ENCODE assay signal across 19 cellular contexts in genomic region chr10:12513003-12513365, GRCh38.
DNase-seq lines count a peak whose midpoint lies in the region; ATAC-seq and TF ChIP-seq lines count a peak whose summit lies in the region.
"Had no signal": no experiment of that assay in that cellular context is flagged by ENCODE, and none has a peak within 500 bp of the region (broad histone marks: within the 10 kb centered on the region; RNA-seq: fewer than 3 reads in every experiment).

No MANE protein-coding gene starts in this region.

- H2BK120ac ChIP-seq in H9 (ENCODE audit: low read depth, low read length, poor library complexity, severe bottlenecking), result no peak overlapping the region

- no peak overlapping the region for H4K91ac ChIP-seq in H9 (ENCODE audit: insufficient read length, low read depth, low read length)

- no peaks in the 10 kb centered on the region for H3K23me2 ChIP-seq in H9 (ENCODE audit: insufficient read length, low read depth, low read length, poor library complexity, severe bottlenecking)

- no peaks in the 10 kb centered on the region for H3K9me3 Mint-ChIP-seq in CD4-positive, CD25-positive, alpha-beta regulatory T cell
- peaks cover 0 to 7% of the 10 kb centered on the region in 2 experiments; a peak in 1 of 5 replicates for H3K9me3 Mint-ChIP-seq in H9
- no peaks in the 10 kb centered on the region for H3K9me3 Mint-ChIP-seq in central memory CD8-positive, alpha-beta T cell
- H3K9me3 Mint-ChIP-seq: activated CD8-positive, alpha-beta T cell treated with anti-CD3 and anti-CD28 coated beads for 36 hours; activated naive CD8-positive, alpha-beta T cell treated with anti-CD3 and anti-CD28 coated beads, Interleukin-2, amount 10 ng/mL, durations not matched to agents 7 days and 5 days; activated T-helper 17 cell treated with anti-CD3 and anti-CD28 coated beads, Interleukin-2, amount 50 U/mL, for 72 hours; T-helper 2 cell treated with Interferon-gamma antibody and Interleukin-4, amounts not matched to agents 5 μg/mL and 100 μg/mL, for 36 hours had no signal

- no peak overlapping the region for H2BK20ac ChIP-seq in H9 (ENCODE audit: low read depth, low read length, poor library complexity, severe bottlenecking)

- no peaks in the 10 kb centered on the region for H3K9me2 ChIP-seq in neural cell (ENCODE audit: insufficient read depth, low read length)

- TF ChIP-seq CTCF in H9 (conservative IDR thresholded peaks at IDR 0.05) (no peak), neural cell (IDR thresholded peaks at IDR 0.05; ENCODE audit: poor library complexity, severe bottlenecking) (no peak)

- H2AFZ ChIP-seq in H9 (ENCODE audit: low read length) (no peak overlapping the region), neural cell (ENCODE audit: low read depth, low read length) (no peak overlapping the region)

- no peak for TF ChIP-seq RAD21 in neural cell (conservative IDR thresholded peaks at IDR 0.05)

- H4K20me1 ChIP-seq in H9 (ENCODE audit: control insufficient read depth, insufficient read depth, insufficient read length), result no peaks in the 10 kb centered on the region
- H4K20me1 ChIP-seq in neural cell (ENCODE audit: insufficient read depth), result no peaks in the 10 kb centered on the region

- no peak overlapping the region for H3K4ac ChIP-seq in H9 (ENCODE audit: low read depth, low read length)

- H3K14ac ChIP-seq in H9 (ENCODE audit: insufficient read depth, low read length), result no peak overlapping the region

- no peak overlapping the region for H3K9ac ChIP-seq in H9 (ENCODE audit: extremely low read depth, insufficient read length, low read length)
- H3K9ac ChIP-seq in neural cell (ENCODE audit: low read length), result peak overlapping the region; percentile 48

- H3K56ac ChIP-seq in H9 (ENCODE audit: insufficient read length, low read depth, low read length), result no peak overlapping the region

- peaks cover 3% of the 10 kb centered on the region for H3K36me3 Mint-ChIP-seq in CD4-positive, CD25-positive, alpha-beta regulatory T cell
- peaks cover 0 to 8% (median 4%) of the 10 kb centered on the region in 3 experiments; a peak in 2 of 7 replicates for H3K36me3 Mint-ChIP-seq in H9 (ENCODE audit: insufficient read depth in 1 of 3, low read depth in 3 of 3)
- H3K36me3 Mint-ChIP-seq in central memory CD8-positive, alpha-beta T cell (ENCODE audit: insufficient read depth), result peaks cover 3% of the 10 kb centered on the region
- H3K36me3 Mint-ChIP-seq: activated naive CD8-positive, alpha-beta T cell treated with anti-CD3 and anti-CD28 coated beads, Interleukin-2, amount 10 ng/mL, durations not matched to agents 7 days and 5 days; WTC11 had no signal

- H3T11ph ChIP-seq in H9 (ENCODE audit: low read length), result no peak overlapping the region

- no peaks in the 10 kb centered on the region for H3K27me3 Mint-ChIP-seq in CD4-positive, CD25-positive, alpha-beta regulatory T cell
- H3K27me3 Mint-ChIP-seq in H9 (ENCODE audit: low read depth), result no peaks in the 10 kb centered on the region
- no peaks in the 10 kb centered on the region for H3K27me3 Mint-ChIP-seq in central memory CD8-positive, alpha-beta T cell
- H3K27me3 Mint-ChIP-seq: activated CD8-positive, alpha-beta T cell treated with anti-CD3 and anti-CD28 coated beads for 36 hours; activated naive CD8-positive, alpha-beta T cell treated with anti-CD3 and anti-CD28 coated beads, Interleukin-2, amount 10 ng/mL, durations not matched to agents 7 days and 5 days; activated T-helper 17 cell treated with anti-CD3 and anti-CD28 coated beads, Interleukin-2, amount 50 U/mL, for 72 hours; CD8-positive, alpha-beta memory T cell had no signal

- H3K23ac ChIP-seq in H9 (ENCODE audit: insufficient read length, low read depth, low read length), result no peak overlapping the region

- H2AK5ac ChIP-seq in H9 (ENCODE audit: insufficient read length, low read length), result no peak overlapping the region

- no peak overlapping the region for H3K18ac ChIP-seq in H9 (ENCODE audit: insufficient read length, low read depth, low read length)

- peaks cover 5 to 25% (median 13%) of the 10 kb centered on the region in 4 donors for H3K4me1 Mint-ChIP-seq in CD4-positive, CD25-positive, alpha-beta regulatory T cell
- H3K4me1 Mint-ChIP-seq in H9, result peaks cover 3 to 7% of the 10 kb centered on the region in 2 experiments; a peak in 3 of 4 replicates
- H3K4me1 Mint-ChIP-seq in central memory CD8-positive, alpha-beta T cell, result peaks cover 35% of the 10 kb centered on the region

- no peak overlapping the region for H3K27ac ChIP-seq in CD4-positive, CD25-positive, alpha-beta regulatory T cell (ENCODE audit: insufficient read depth, low read length, poor library complexity, severe bottlenecking)
- H3K27ac ChIP-seq in H9 (ENCODE audit: insufficient read length, low read depth, low read length), result no peak overlapping the region
- peak overlapping the region; percentile 94 for H3K27ac ChIP-seq in neural cell (ENCODE audit: low read length)
- H3K27ac ChIP-seq: lower lobe of right lung, psoas muscle, SJSA1 had no signal

- H3K4me1 ChIP-seq in CD4-positive, CD25-positive, alpha-beta regulatory T cell (ENCODE audit: control insufficient read depth, insufficient read depth, low read length, poor library complexity, severe bottlenecking), result no peaks in the 10 kb centered on the region
- H3K4me1 ChIP-seq in H9 (ENCODE audit: insufficient read depth, low read length), result no peaks in the 10 kb centered on the region; the same call in 1 of the 2 replicates
- H3K4me1 ChIP-seq: lower lobe of right lung, psoas muscle had no signal

- H3K27me3 ChIP-seq in CD4-positive, CD25-positive, alpha-beta regulatory T cell (ENCODE audit: control insufficient read depth, insufficient read depth, low read length), result no peaks in the 10 kb centered on the region
- H3K27me3 ChIP-seq in H9 (ENCODE audit: insufficient read depth, low read length), result no peaks in the 10 kb centered on the region
- no peaks in the 10 kb centered on the region for H3K27me3 ChIP-seq in neural cell (ENCODE audit: insufficient read depth, low read depth, low read length)
- H3K27me3 ChIP-seq: body of pancreas, SJSA1 had no signal

- H2BK15ac ChIP-seq in H9 (ENCODE audit: low read depth, low read length), result no peak overlapping the region

- TF ChIP-seq EP300 in neural cell (conservative IDR thresholded peaks at IDR 0.05; ENCODE audit: poor library complexity, severe bottlenecking), result no peak

- H3K79me1 ChIP-seq in H9 (ENCODE audit: insufficient read depth, low read depth, low read length, poor library complexity, severe bottlenecking), result no peaks in the 10 kb centered on the region

- no peak overlapping the region for H3K4me2 ChIP-seq in H9 (ENCODE audit: insufficient read depth, insufficient read length, low read length)
- no peak overlapping the region for H3K4me2 ChIP-seq in neural cell (ENCODE audit: low read length)

- no peak overlapping the region for H2BK5ac ChIP-seq in H9 (ENCODE audit: insufficient read length, low read length)

- no peak overlapping the region for H3K4me3 ChIP-seq in CD4-positive, CD25-positive, alpha-beta regulatory T cell (ENCODE audit: low read depth, low read length)
- no peak overlapping the region for H3K4me3 ChIP-seq in neural cell (ENCODE audit: low read length)
- H3K4me3 ChIP-seq: body of pancreas, lower lobe of right lung, psoas muscle, SJSA1 had no signal

- DNase-seq in CD4-positive, CD25-positive, alpha-beta regulatory T cell, result no peak
- DNase-seq in H9 (no peak), NOMO-1 (lab: John Stamatoyannopoulos, UW; ENCODE audit: unreplicated experiment in 2 of 2) (no peak), occipital lobe (lab: John Stamatoyannopoulos, UW) (no peak), NCI-H2081 treated with DMSO at 0.1 percent for 48 hours (lab: John Stamatoyannopoulos, UW) (no peak)
- DNase-seq in central memory CD8-positive, alpha-beta T cell (ENCODE audit: low spot score in 2 of 2), result no peak
- DNase-seq: activated CD8-positive, alpha-beta T cell treated with anti-CD3 and anti-CD28 coated beads for 36 hours; activated naive CD8-positive, alpha-beta T cell treated with anti-CD3 and anti-CD28 coated beads, Interleukin-2, amount 10 ng/mL, durations not matched to agents 7 days and 5 days; CD8-positive, alpha-beta memory T cell; KBM-7; lower lobe of right lung; psoas muscle; substantia nigra had no signal

- H3K9me3 ChIP-seq in CD4-positive, CD25-positive, alpha-beta regulatory T cell (ENCODE audit: control insufficient read depth in 2 of 2, low read length in 2 of 2), result no peaks in the 10 kb centered on the region
- H3K9me3 ChIP-seq in H9 (ENCODE audit: control insufficient read depth, low read depth, low read length), result no peaks in the 10 kb centered on the region
- no peaks in the 10 kb centered on the region for H3K9me3 ChIP-seq in neural cell (ENCODE audit: low read length)
- H3K9me3 ChIP-seq: body of pancreas, lower lobe of right lung, psoas muscle, SJSA1 had no signal

- peak overlapping the region in 2 of 3 donors; percentile 26 to 29 for H3K27ac Mint-ChIP-seq in CD4-positive, CD25-positive, alpha-beta regulatory T cell
- H3K27ac Mint-ChIP-seq in H9, result peak overlapping the region; percentile 59 to 78 (median 65); a peak in 5 of 7 replicates
- peak overlapping the region; percentile 65 for H3K27ac Mint-ChIP-seq in central memory CD8-positive, alpha-beta T cell (ENCODE audit: low read depth)
- H3K27ac Mint-ChIP-seq: activated CD8-positive, alpha-beta T cell treated with anti-CD3 and anti-CD28 coated beads for 36 hours; activated naive CD8-positive, alpha-beta T cell treated with anti-CD3 and anti-CD28 coated beads, Interleukin-2, amount 10 ng/mL, durations not matched to agents 7 days and 5 days; activated T-helper 17 cell treated with anti-CD3 and anti-CD28 coated beads, Interleukin-2, amount 50 U/mL, for 72 hours; T-helper 2 cell treated with Interferon-gamma antibody and Interleukin-4, amounts not matched to agents 5 μg/mL and 100 μg/mL, for 36 hours; WTC11 had no signal

- no peak overlapping the region for H2BK12ac ChIP-seq in H9 (ENCODE audit: insufficient read length, low read depth, low read length)

- no peak for ATAC-seq in CD4-positive, CD25-positive, alpha-beta regulatory T cell (ENCODE audit: low read depth in 2 of 2)
- ATAC-seq in central memory CD8-positive, alpha-beta T cell (replicated peaks; ENCODE audit: extremely low read depth, poor library complexity, severe bottlenecking), result no peak
- ATAC-seq: activated T-helper 17 cell treated with anti-CD3 and anti-CD28 coated beads, Interleukin-2, amount 50 U/mL, for 72 hours; lower lobe of right lung; psoas muscle; WTC11 had no signal

- no peaks in the 10 kb centered on the region for H3K36me3 ChIP-seq in CD4-positive, CD25-positive, alpha-beta regulatory T cell (ENCODE audit: control insufficient read depth, insufficient read depth, low read length)
- no peaks in the 10 kb centered on the region for H3K36me3 ChIP-seq in neural cell (ENCODE audit: insufficient read depth, low read length)
- H3K36me3 ChIP-seq: lower lobe of right lung, SJSA1 had no signal

- WGBS in H9 (ENCODE audit: extremely low coverage, insufficient read length, low lambda C conversion rate), result no CpG with 5 or more reads among the region's 5 CpGs

- H4K5ac ChIP-seq in H9 (ENCODE audit: insufficient read length, low read depth, low read length), result no peak overlapping the region

- H3K4me3 Mint-ChIP-seq in CD4-positive, CD25-positive, alpha-beta regulatory T cell, result no peak overlapping the region
- H3K4me3 Mint-ChIP-seq in H9, result no peak overlapping the region
- no peak overlapping the region for H3K4me3 Mint-ChIP-seq in central memory CD8-positive, alpha-beta T cell
- H3K4me3 Mint-ChIP-seq: activated CD8-positive, alpha-beta T cell treated with anti-CD3 and anti-CD28 coated beads for 36 hours; activated naive CD8-positive, alpha-beta T cell treated with anti-CD3 and anti-CD28 coated beads, Interleukin-2, amount 10 ng/mL, durations not matched to agents 7 days and 5 days; activated T-helper 17 cell treated with anti-CD3 and anti-CD28 coated beads, Interleukin-2, amount 50 U/mL, for 72 hours; T-helper 2 cell treated with Interferon-gamma antibody and Interleukin-4, amounts not matched to agents 5 μg/mL and 100 μg/mL, for 36 hours; WTC11 had no signal

- H3F3A ChIP-seq in neural cell (ENCODE audit: insufficient read depth, low read length, poor library complexity, severe bottlenecking), result no peaks in the 10 kb centered on the region

- H3K79me2 ChIP-seq in H9 (ENCODE audit: insufficient read depth, low read length) (no peaks in the 10 kb centered on the region), neural cell (replicated peaks; ENCODE audit: insufficient read depth, low read length) (peaks cover 2% of the 10 kb centered on the region)

- H4K8ac ChIP-seq in H9 (replicated peaks; ENCODE audit: insufficient read length, low read depth, low read length), result no peak overlapping the region
